In the genomic region with DNA sequence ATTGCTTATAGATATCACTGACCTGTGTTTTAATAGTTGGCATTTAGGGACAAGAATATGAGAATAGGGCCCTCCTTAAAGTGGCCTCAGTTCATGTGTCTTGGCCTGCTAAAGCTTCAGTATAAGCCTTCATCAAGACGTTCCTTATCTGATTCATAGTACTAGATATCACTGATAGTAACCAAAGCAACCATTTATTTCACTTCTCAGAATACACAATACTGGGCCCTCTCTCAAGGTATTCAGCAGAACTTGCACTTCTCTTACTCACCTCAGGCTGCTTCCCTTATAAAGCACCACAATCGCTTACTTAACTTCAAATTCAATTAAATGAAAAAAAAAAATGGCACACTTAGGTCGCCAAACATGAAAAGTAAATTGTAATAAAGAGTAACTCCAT, we compare ENCODE assay signal across 18 cellular contexts.
"Had no signal": no experiment of that assay in that cellular context is flagged by ENCODE, and none has a peak within 500 bp of the region (broad histone marks: within the 10 kb centered on the region; RNA-seq: fewer than 3 reads in every experiment).

No MANE protein-coding gene starts in this region.

- H3K27me3 ChIP-seq: gastroesophageal sphincter, stomach had no signal

- ATAC-seq: activated CD8-positive, alpha-beta memory T cell treated with anti-CD3 and anti-CD28 coated beads, Interleukin-2, amount 10 ng/mL, durations not matched to agents 7 days and 5 days; activated naive CD4-positive, alpha-beta T cell treated with anti-CD3 and anti-CD28 coated beads, Interleukin-2, amount 50 U/mL, for 72 hours; gastroesophageal sphincter had no signal

- H3K36me3 ChIP-seq: gastroesophageal sphincter, stomach, thoracic aorta had no signal

- H3K27ac ChIP-seq: gastroesophageal sphincter, parathyroid adenoma, stomach, thoracic aorta had no signal

- H3K79me2 ChIP-seq: parathyroid adenoma had no signal

- H2AFZ ChIP-seq: parathyroid adenoma had no signal

- H3K9ac ChIP-seq: parathyroid adenoma had no signal

- H3K4me1 Mint-ChIP-seq: activated CD8-positive, alpha-beta memory T cell treated with anti-CD3 and anti-CD28 coated beads, Interleukin-2, amount 10 ng/mL, durations not matched to agents 7 days and 5 days; brain; central memory CD8-positive, alpha-beta T cell; mesothelial cell of epicardium; neural crest cell had no signal

- H3K9me3 ChIP-seq: gastroesophageal sphincter, stomach, thoracic aorta had no signal

- H3K4me1 ChIP-seq: gastroesophageal sphincter, parathyroid adenoma, stomach had no signal

- DNase-seq: activated CD4-positive, alpha-beta T cell treated with anti-CD3 and anti-CD28 coated beads for 1 hour; activated CD4-positive, alpha-beta T cell treated with anti-CD3 and anti-CD28 coated beads, Interleukin-2, amount 50 U/mL, for 48 hours; activated CD8-positive, alpha-beta memory T cell treated with anti-CD3 and anti-CD28 coated beads, Interleukin-2, amount 10 ng/mL, durations not matched to agents 7 days and 5 days; activated effector memory CD4-positive, alpha-beta T cell treated with anti-CD3 and anti-CD28 coated beads, Interleukin-2, amount 50 U/mL, for 16 hours; activated T-cell treated with anti-CD3 and anti-CD28 coated beads, Interleukin-2, amount 50 U/mL, for 24 hours; amygdala; cortex of kidney; effector CD8-positive, alpha-beta T cell; stimulated activated CD4-positive, alpha-beta T cell treated with anti-CD3 and anti-CD28 coated beads, Interleukin-4, amount 100 ng/mL, for 4 hours; stomach had no signal

- H3K4me3 Mint-ChIP-seq: activated CD8-positive, alpha-beta memory T cell treated with anti-CD3 and anti-CD28 coated beads, Interleukin-2, amount 10 ng/mL, durations not matched to agents 7 days and 5 days; activated T-cell treated with anti-CD3 and anti-CD28 coated beads, Interleukin-2, amount 50 U/mL, for 24 hours; brain; central memory CD8-positive, alpha-beta T cell; mesothelial cell of epicardium; neural crest cell had no signal

- H3K4me3 ChIP-seq: gastroesophageal sphincter, stomach, thoracic aorta had no signal

- H3K27me3 Mint-ChIP-seq: activated CD8-positive, alpha-beta memory T cell treated with anti-CD3 and anti-CD28 coated beads, Interleukin-2, amount 10 ng/mL, durations not matched to agents 7 days and 5 days; activated T-cell treated with anti-CD3 and anti-CD28 coated beads, Interleukin-2, amount 50 U/mL, for 24 hours; brain; central memory CD8-positive, alpha-beta T cell had no signal

- H3K36me3 Mint-ChIP-seq: activated CD8-positive, alpha-beta memory T cell treated with anti-CD3 and anti-CD28 coated beads, Interleukin-2, amount 10 ng/mL, durations not matched to agents 7 days and 5 days; activated naive CD4-positive, alpha-beta T cell treated with anti-CD3 and anti-CD28 coated beads, Interleukin-2, amount 50 U/mL, for 72 hours; brain had no signal

- H3K27ac Mint-ChIP-seq: activated CD8-positive, alpha-beta memory T cell treated with anti-CD3 and anti-CD28 coated beads, Interleukin-2, amount 10 ng/mL, durations not matched to agents 7 days and 5 days; activated naive CD4-positive, alpha-beta T cell treated with anti-CD3 and anti-CD28 coated beads, Interleukin-2, amount 50 U/mL, for 72 hours; activated T-cell treated with anti-CD3 and anti-CD28 coated beads, Interleukin-2, amount 50 U/mL, for 24 hours; brain; mesothelial cell of epicardium had no signal
